Comparison of ENCODE assay signal across 16 cellular contexts in genomic region chr14:87756661-87757060, GRCh38.
DNase-seq lines count a peak whose midpoint lies in the region; ATAC-seq lines count a peak whose summit lies in the region.
"Had no signal": no experiment of that assay in that cellular context is flagged by ENCODE, and none has a peak within 500 bp of the region (broad histone marks: within the 10 kb centered on the region; RNA-seq: fewer than 3 reads in every experiment).

No MANE protein-coding gene starts in this region.

- ATAC-seq in GM19023 (IDR thresholded peaks at IDR 0.05; ENCODE audit: unreplicated experiment) (peak; percentile 66), GM21529 (IDR thresholded peaks at IDR 0.05; ENCODE audit: unreplicated experiment) (peak; percentile 56), HG03108 (IDR thresholded peaks at IDR 0.05; ENCODE audit: unreplicated experiment) (peak; percentile 74)
- ATAC-seq: activated CD8-positive, alpha-beta T cell treated with anti-CD3 and anti-CD28 coated beads for 36 hours had no signal

- peak; percentile 13 for DNase-seq in OCI-M1 (lab: John Stamatoyannopoulos, UW)
- DNase-seq in inferior parietal cortex (ENCODE audit: extremely low spot score) = no peak
- no peak for DNase-seq in caudate nucleus (lab: John Stamatoyannopoulos, UW)
- no peak for DNase-seq in H4 (ENCODE audit: low spot score)
- DNase-seq: activated CD8-positive, alpha-beta T cell treated with anti-CD3 and anti-CD28 coated beads for 36 hours; activated T-cell treated with anti-CD3 and anti-CD28 coated beads, Interleukin-2, amount 50 U/mL, for 48 hours; Calu3; endodermal cell; head of caudate nucleus; NCI-H1930; NCI-H446 treated with DMSO at 0.1 percent for 48 hours; SHP77 treated with DMSO at 0.1 percent for 48 hours had no signal

- H3K27ac ChIP-seq in caudate nucleus (ENCODE audit: low read depth, low read length) = no peak overlapping the region
- H3K27ac ChIP-seq: VCaP had no signal
